In the genomic region with DNA sequence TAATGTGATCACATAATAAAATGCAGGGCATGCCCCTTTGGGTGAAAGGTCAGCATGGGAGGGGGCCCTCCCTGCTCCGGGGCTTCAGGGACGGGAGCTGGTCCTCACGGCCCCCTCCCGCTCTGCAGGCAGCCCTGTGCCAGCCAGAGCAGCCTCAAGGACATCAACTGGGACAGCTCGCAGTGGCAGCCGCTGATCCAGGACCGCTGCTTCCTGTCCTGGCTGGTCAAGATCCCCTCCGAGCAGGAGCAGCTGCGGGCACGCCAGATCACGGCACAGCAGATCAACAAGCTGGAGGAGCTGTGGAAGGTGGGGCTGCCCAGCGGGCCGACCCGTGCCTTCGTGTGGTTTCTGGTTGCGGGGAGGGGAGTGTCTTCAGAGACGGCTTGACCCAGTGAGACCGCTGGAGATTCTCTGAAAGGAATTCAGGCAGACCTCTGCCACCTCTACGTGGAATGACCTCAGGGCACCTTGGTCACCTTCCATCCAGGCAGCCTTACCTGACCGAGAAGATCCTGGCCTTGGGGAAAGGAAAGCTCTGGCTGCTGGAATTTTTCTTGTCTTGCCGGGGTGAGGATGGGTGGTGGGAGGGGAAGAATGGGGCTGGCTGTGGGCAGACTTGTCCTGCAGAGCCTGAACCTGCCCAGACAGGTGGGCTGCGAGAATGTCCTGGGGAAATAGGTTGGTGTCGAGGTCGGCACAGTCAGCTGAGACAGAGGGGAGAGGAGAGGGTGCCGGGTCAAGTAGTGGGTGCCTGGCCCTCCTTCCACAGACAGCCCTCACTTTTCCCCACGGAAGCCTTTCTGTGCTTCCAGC, we compare ENCODE assay signal across 16 cellular contexts. TPM values are rescaled to one million over a fixed set of nuclear protein-coding genes. Genes with fewer than 3 reads are reported as not detected.
A peak's percentile ranks its signal among the peaks of the same experiment; 100 is the strongest.
DNase-seq lines count a peak whose midpoint lies in the region; ATAC-seq, FAIRE-seq and TF ChIP-seq lines count a peak whose summit lies in the region.
"Had no signal": no experiment of that assay in that cellular context is flagged by ENCODE, and none has a peak within 500 bp of the region (broad histone marks: within the 10 kb centered on the region; RNA-seq: fewer than 3 reads in every experiment).

No MANE protein-coding gene starts in this region.

- no peak overlapping the region for H3K9ac ChIP-seq in PC-3 (ENCODE audit: low read length)

- no peaks in the 10 kb centered on the region for H3K9me3 Mint-ChIP-seq in WTC11
- H3K9me3 Mint-ChIP-seq in dendritic cell treated with granulocyte-macrophage colony-stimulating factor and Interleukin-4, amounts not matched to agents 40 ng/mL and 50 ng/mL, for 4 days, result no peaks in the 10 kb centered on the region
- H3K9me3 Mint-ChIP-seq in nephron, result no peaks in the 10 kb centered on the region

- H3K4me3 ChIP-seq in testis (no peak overlapping the region), thyroid gland (replicated peaks in 1 of 3) (no peak overlapping the region), PC-3 (ENCODE audit: low read length) (no peak overlapping the region)
- H3K4me3 ChIP-seq: BLaER1, lung had no signal

- H3K9me3 ChIP-seq in testis (no peaks in the 10 kb centered on the region), thyroid gland (no peaks in the 10 kb centered on the region), PC-3 (ENCODE audit: low read length) (no peaks in the 10 kb centered on the region)
- H3K9me3 ChIP-seq: BLaER1 had no signal

- H3K36me3 Mint-ChIP-seq in WTC11, result peaks cover 64% of the 10 kb centered on the region
- peaks cover 97% of the 10 kb centered on the region for H3K36me3 Mint-ChIP-seq in dendritic cell treated with granulocyte-macrophage colony-stimulating factor and Interleukin-4, amounts not matched to agents 40 ng/mL and 50 ng/mL, for 4 days (ENCODE audit: low read depth)
- H3K36me3 Mint-ChIP-seq in nephron (ENCODE audit: low read depth), result peaks cover 48% of the 10 kb centered on the region

- peaks cover 52% of the 10 kb centered on the region for H3K4me1 ChIP-seq in testis
- peaks cover 8 to 47% of the 10 kb centered on the region in 2 donors for H3K4me1 ChIP-seq in thyroid gland
- no peaks in the 10 kb centered on the region for H3K4me1 ChIP-seq in PC-3 (ENCODE audit: insufficient read depth, low read length)

- 41 to 83% methylated on average over 17 to 26 of the region's 26 CpGs for WGBS in testis, 2 donors
- WGBS in thyroid gland, 2 donors, result 82 to 83% methylated on average over 17 to 26 of the region's 26 CpGs

- CTCF ChIA-PET in WTC11 (lab: Charles Lee), result interaction anchor here (1.0 kb wide), 1 partner anchor 79 kb away, joined by 3 read pairs; no protein-coding TSS in a partner anchor
- CTCF ChIA-PET in PC-3 (lab: Charles Lee), result no interaction called here

- H3K27ac ChIP-seq in testis (peak overlapping the region; percentile 75 to 86), thyroid gland (peak overlapping the region in 1 of 3 donors; percentile 9), PC-3 (ENCODE audit: low read length) (no peak overlapping the region)

- BruUV-seq in PC-3 (replicated peaks; lab: Mats Ljungman, UMichigan), result no TSS peak

- no peak for FAIRE-seq in H54 (lab: Jason Lieb, UNC)
- FAIRE-seq: urothelium cell line had no signal

- H3F3A ChIP-seq in PC-3 (ENCODE audit: low read length, unreplicated experiment), result no peaks in the 10 kb centered on the region

- no peaks in the 10 kb centered on the region; the same call in 1 of the 2 replicates for H3K4me1 Mint-ChIP-seq in WTC11
- H3K4me1 Mint-ChIP-seq in dendritic cell treated with granulocyte-macrophage colony-stimulating factor and Interleukin-4, amounts not matched to agents 40 ng/mL and 50 ng/mL, for 4 days (ENCODE audit: low read depth), result peaks cover 55% of the 10 kb centered on the region
- H3K4me1 Mint-ChIP-seq in nephron, result peaks cover 59% of the 10 kb centered on the region

- ATAC-seq in WTC11 (no peak), PC-3 (no peak)

- intact Hi-C loops in dendritic cell treated with granulocyte-macrophage colony-stimulating factor and Interleukin-4, amounts not matched to agents 40 ng/mL and 50 ng/mL, for 4 days (cut with micrococcal nuclease), result no loop called here
- intact Hi-C loops in testis (cut with DNase I; ENCODE audit: low total_unique reads) (no loop called here), thyroid gland (cut with DNase I) (no loop called here), PC-3 (cut with micrococcal nuclease) (no loop called here)

- H3K27ac Mint-ChIP-seq in WTC11, result peak overlapping the region; percentile 64
- peak overlapping the region; percentile 90 for H3K27ac Mint-ChIP-seq in dendritic cell treated with granulocyte-macrophage colony-stimulating factor and Interleukin-4, amounts not matched to agents 40 ng/mL and 50 ng/mL, for 4 days
- H3K27ac Mint-ChIP-seq in nephron, result peak overlapping the region; percentile 78 to 99 (median 99)

- no peaks in the 10 kb centered on the region for H3K27me3 Mint-ChIP-seq in WTC11 (ENCODE audit: low read depth)
- H3K27me3 Mint-ChIP-seq in dendritic cell treated with granulocyte-macrophage colony-stimulating factor and Interleukin-4, amounts not matched to agents 40 ng/mL and 50 ng/mL, for 4 days, result no peaks in the 10 kb centered on the region
- H3K27me3 Mint-ChIP-seq in nephron (ENCODE audit: low read depth), result no peaks in the 10 kb centered on the region

- no peak overlapping the region for H2AFZ ChIP-seq in PC-3 (ENCODE audit: low read length)

- POLR2A ChIA-PET in WTC11 (lab: Charles Lee), result no interaction called here
- POLR2A ChIA-PET in PC-3 (lab: Charles Lee; ENCODE audit: unreplicated experiment), result no interaction called here

- H3K79me2 ChIP-seq in PC-3 (ENCODE audit: low read length), result peaks cover 48% of the 10 kb centered on the region

- DNase-seq in WTC11 (ENCODE audit: low spot score) (no peak), testis (peak; percentile 73), thyroid gland (no peak), PC-3 (no peak), H54 (ENCODE audit: insufficient read length, low spot score) (no peak)
- DNase-seq: activated CD4-positive, alpha-beta T cell treated with anti-CD3 and anti-CD28 coated beads, Interleukin-2, amount 50 U/mL, for 4 hours; activated effector memory CD4-positive, alpha-beta T cell treated with anti-CD3 and anti-CD28 coated beads, Interleukin-2, amount 50 U/mL, for 16 hours; DMS53; NCI-H2081; NCI-H748 treated with DMSO at 0.1 percent for 48 hours; T1000 had no signal

- TF ChIP-seq CTCF in WTC11 (IDR thresholded peaks at IDR 0.05) (no peak), nephron (IDR thresholded peaks at IDR 0.05; ENCODE audit: unreplicated experiment in 3 of 3) (no peak), testis (IDR thresholded peaks at IDR 0.05) (no peak), thyroid gland (IDR thresholded peaks at IDR 0.05) (no peak), PC-3 (conservative IDR thresholded peaks at IDR 0.05; ENCODE audit: low read depth, low read length) (no peak)

- no peak overlapping the region for H3K4me2 ChIP-seq in PC-3 (ENCODE audit: low read length)

- H3K36me3 ChIP-seq in testis (ENCODE audit: low read depth, missing control alignments) (no peaks in the 10 kb centered on the region), thyroid gland (peaks cover 55 to 57% of the 10 kb centered on the region in 2 donors), PC-3 (ENCODE audit: low read depth, low read length) (peaks cover 54% of the 10 kb centered on the region)

- H3K9me2 ChIP-seq in PC-3 (replicated peaks; ENCODE audit: low read length), result no peaks in the 10 kb centered on the region

- H3K4me3 Mint-ChIP-seq in WTC11 (no peak overlapping the region), nephron (peak overlapping the region in 2 of 3 experiments; percentile 55 to 66)
- no peak overlapping the region for H3K4me3 Mint-ChIP-seq in dendritic cell treated with granulocyte-macrophage colony-stimulating factor and Interleukin-4, amounts not matched to agents 40 ng/mL and 50 ng/mL, for 4 days

- TF ChIP-seq POLR2A in testis (IDR thresholded peaks at IDR 0.05), result no peak
- TF ChIP-seq POLR2A in thyroid gland (IDR thresholded peaks at IDR 0.05), result no peak
- TF ChIP-seq POLR2A in H54 (IDR thresholded peaks at IDR 0.05; ENCODE audit: low read depth, low read length), result no peak

- H3K27me3 ChIP-seq in testis (no peaks in the 10 kb centered on the region), thyroid gland (no peaks in the 10 kb centered on the region), PC-3 (ENCODE audit: low read length) (no peaks in the 10 kb centered on the region)
- H3K27me3 ChIP-seq: BLaER1 had no signal

- peaks cover 40% of the 10 kb centered on the region for H4K20me1 ChIP-seq in PC-3 (ENCODE audit: low read length)

TF ChIP-seq in WTC11, 78 proteins besides CTCF, POLR2A, EP300 and RAD21 (continues in another document):
- TF ChIP-seq FOXJ3 (CRISPR knock-in tag; IDR thresholded peaks at IDR 0.05; ENCODE audit: borderline replicate concordance) (no peak), RORB (CRISPR knock-in tag; IDR thresholded peaks at IDR 0.05) (no peak), ZNF317 (CRISPR knock-in tag; IDR thresholded peaks at IDR 0.05; ENCODE audit: borderline replicate concordance, low read depth) (no peak), NR3C1 (CRISPR knock-in tag; conservative IDR thresholded peaks at IDR 0.05; ENCODE audit: low read depth) (no peak), CREB1 (CRISPR knock-in tag; IDR thresholded peaks at IDR 0.05) (no peak), SMAD4 (CRISPR knock-in tag; IDR thresholded peaks at IDR 0.05) (no peak), RELA (CRISPR knock-in tag; IDR thresholded peaks at IDR 0.05; ENCODE audit: borderline replicate concordance) (no peak), ZNF671 (CRISPR knock-in tag; IDR thresholded peaks at IDR 0.05) (no peak)
- TF ChIP-seq, protein P1, sequence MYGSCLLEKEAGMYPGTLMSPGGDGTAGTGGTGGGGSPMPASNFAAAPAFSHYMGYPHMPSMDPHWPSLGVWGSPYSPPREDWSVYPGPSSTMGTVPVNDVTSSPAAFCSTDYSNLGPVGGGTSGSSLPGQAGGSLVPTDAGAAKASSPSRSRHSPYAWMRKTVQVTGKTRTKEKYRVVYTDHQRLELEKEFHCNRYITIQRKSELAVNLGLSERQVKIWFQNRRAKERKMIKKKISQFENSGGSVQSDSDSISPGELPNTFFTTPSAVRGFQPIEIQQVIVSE (CRISPR knock-in tag; IDR thresholded peaks at IDR 0.05; ENCODE audit: borderline replicate concordance), result no peak

RNA-seq across cellular contexts. Expression of gene UPF1, which starts 19.0 kb away (rescaled TPM):
- total RNA-seq in WTC11 (2021) (77.3 to 82.5 TPM (median 81.9 TPM) in 3 replicates), testis (100 to 1,000 TPM; 176 to 188 TPM), thyroid gland (100 to 1,000 TPM in 1 of 4 donors, 10 to 100 TPM in 3; 56.7 to 122 (median 79.6) TPM), PC-3 (2014; rRNA removed) (97.1 and 155 TPM in 2 replicates)
- polyA plus RNA-seq in testis (ENCODE audit: insufficient read depth, low read depth, low replicate concordance), result 99.0 TPM

RNA-seq across cellular contexts. Expression of gene CERS1, which starts 45.2 kb away (rescaled TPM):
- total RNA-seq in WTC11 (2021) (14.7 to 24.5 TPM (median 22.6 TPM) in 3 replicates), testis (10 to 100 TPM; 64.5 to 73.2 TPM), thyroid gland (1 to 10 TPM in 1 of 4 donors, under 1 TPM in 3; 0.24 to 1.3 (median 0.59) TPM), PC-3 (2014; rRNA removed) (0.95 and 3.3 TPM in 2 replicates)
- 43.0 TPM for polyA plus RNA-seq in testis (ENCODE audit: insufficient read depth, low read depth, low replicate concordance)

RNA-seq across cellular contexts. Expression of gene COMP, which starts 59.7 kb away (rescaled TPM):
- total RNA-seq in WTC11 (2021), result 0.13 to 0.18 TPM (median 0.16 TPM) in 3 replicates
- 1 to 10 TPM; 3.8 to 7.1 TPM for total RNA-seq in testis
- 23.4 TPM for polyA plus RNA-seq in testis (ENCODE audit: insufficient read depth, low read depth, low replicate concordance)
- total RNA-seq in thyroid gland, result 10 to 100 TPM in 1 of 4 donors, 1 to 10 TPM in 1, under 1 TPM in 2; 0.33 to 33.3 (median 1.9) TPM
- total RNA-seq in PC-3 (2014; rRNA removed), result 0.04 TPM in 1 of 2 replicates, not detected in the other

Comparison
In these comparisons a context has a peak if more than half of its experiments do, and no peak if none do; other contexts are left out.
1. H3K4me3 Mint-ChIP-seq: peak in nephron (2 of 3); none in WTC11 (single experiment) and dendritic cell treated with granulocyte-macrophage colony-stimulating factor and Interleukin-4, amounts not matched to agents 40 ng/mL and 50 ng/mL, for 4 days (single experiment).
2. Peak in every context shown above with its lines, with median percentiles within 50 percentile points of each other: H3K27ac Mint-ChIP-seq.